Comparison of ENCODE assay signal across 25 cellular contexts in the genomic region with DNA sequence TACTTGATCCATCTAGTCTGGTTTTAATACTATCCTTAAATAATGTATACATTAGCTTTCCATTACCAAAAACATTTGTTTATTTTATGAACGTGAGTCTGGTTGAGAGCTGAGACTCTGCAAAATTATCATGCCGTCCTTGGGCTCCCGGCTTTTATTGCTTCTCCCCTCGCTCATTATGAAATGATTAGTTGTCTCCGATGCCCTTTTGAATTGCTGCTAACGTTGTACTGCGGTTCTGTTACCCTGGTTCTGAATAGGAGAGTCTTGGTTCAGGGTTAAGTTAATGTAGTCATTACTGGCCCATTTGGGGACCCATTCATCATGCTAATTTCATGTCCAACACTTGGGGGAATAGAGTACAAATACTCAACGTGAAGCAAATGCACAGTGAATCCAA. TPM values are rescaled to one million over a fixed set of nuclear protein-coding genes. Genes with fewer than 3 reads are reported as not detected.
DNase-seq lines count a peak whose midpoint lies in the region; ATAC-seq and TF ChIP-seq lines count a peak whose summit lies in the region.
"Had no signal": no experiment of that assay in that cellular context is flagged by ENCODE, and none has a peak within 500 bp of the region (broad histone marks: within the 10 kb centered on the region; RNA-seq: fewer than 3 reads in every experiment).

No MANE protein-coding gene starts in this region.

- peaks cover under 1% of the 10 kb centered on the region for H3K9me3 Mint-ChIP-seq in activated CD4-positive, alpha-beta T cell treated with anti-CD3 and anti-CD28 coated beads, Interleukin-2, amount 10 ng/mL, durations not matched to agents 7 days and 5 days
- H3K9me3 Mint-ChIP-seq: CD8-positive, alpha-beta T cell had no signal

- ATAC-seq in GM19455 (IDR thresholded peaks at IDR 0.05; ENCODE audit: unreplicated experiment) = no peak
- ATAC-seq: A549; CD8-positive, alpha-beta T cell; HCT116 had no signal

- DNase-seq in dorsolateral prefrontal cortex (no peak), foreskin melanocyte (no peak)
- DNase-seq in activated CD4-positive, alpha-beta T cell treated with anti-CD3 and anti-CD28 coated beads, Interleukin-2, amount 10 ng/mL, durations not matched to agents 7 days and 5 days = no peak
- DNase-seq: AML-193; Caco-2; CD8-positive, alpha-beta T cell; DMS79; GF-D8; NCI-H1105 treated with DMSO at 0.1 percent for 48 hours; NCI-H146; NCI-H1930; NCI-H2107; NCI-H446 treated with DMSO at 0.1 percent for 48 hours; NCI-H526; OCI-M1; Peyer's patch; SHP77 treated with DMSO at 0.1 percent for 48 hours had no signal

- TF ChIP-seq CTCF in DOHH2 (IDR thresholded peaks at IDR 0.05; ENCODE audit: low read depth, low read length, poor library complexity, severe bottlenecking) (no peak), OCI-LY1 (IDR thresholded peaks at IDR 0.05; ENCODE audit: low read length) (no peak), dorsolateral prefrontal cortex (IDR thresholded peaks at IDR 0.05 in 54 of 56, conservative IDR thresholded peaks at IDR 0.05 in 2 of 56; ENCODE audit: low read depth in 1 of 56, partially characterized antibody in 56 of 56) (no peak)

- H3F3A ChIP-seq in DOHH2 (ENCODE audit: control insufficient read depth, insufficient read depth) (peaks cover 30% of the 10 kb centered on the region), OCI-LY1 (ENCODE audit: insufficient read depth, low read length) (no peaks in the 10 kb centered on the region)

- H3K27me3 Mint-ChIP-seq in activated CD4-positive, alpha-beta T cell treated with anti-CD3 and anti-CD28 coated beads, Interleukin-2, amount 10 ng/mL, durations not matched to agents 7 days and 5 days = no peaks in the 10 kb centered on the region

- peak overlapping the region; percentile 5; the same call in 1 of the 2 replicates for H3K9ac ChIP-seq in OCI-LY1 (ENCODE audit: low read length)

- H3K9me2 ChIP-seq in DOHH2 (replicated peaks; ENCODE audit: control insufficient read depth, low read length) (no peaks in the 10 kb centered on the region), OCI-LY1 (ENCODE audit: low read depth, low read length) (no peaks in the 10 kb centered on the region)

- H3K27me3 ChIP-seq in DOHH2 (ENCODE audit: control insufficient read depth, low read length) (no peaks in the 10 kb centered on the region), OCI-LY1 (ENCODE audit: insufficient read depth, low read length) (no peaks in the 10 kb centered on the region), dorsolateral prefrontal cortex (no peaks in the 10 kb centered on the region)
- H3K27me3 ChIP-seq: Peyer's patch had no signal

- H4K20me1 ChIP-seq in DOHH2 (ENCODE audit: control insufficient read depth, insufficient read depth, low read depth, low read length) (no peaks in the 10 kb centered on the region), OCI-LY1 (ENCODE audit: insufficient read depth, low read length) (no peaks in the 10 kb centered on the region)

- POLR2A ChIA-PET in activated CD4-positive, alpha-beta T cell treated with anti-CD3 and anti-CD28 coated beads, Interleukin-2, amount 10 ng/mL, durations not matched to agents 7 days and 5 days (lab: Charles Lee) = no interaction called here

- H3K9me3 ChIP-seq in DOHH2 (ENCODE audit: control insufficient read depth, insufficient read depth, low read length) (no peaks in the 10 kb centered on the region), OCI-LY1 (ENCODE audit: low read length) (no peaks in the 10 kb centered on the region)
- H3K9me3 ChIP-seq: A549, Caco-2, Peyer's patch had no signal

- no peak overlapping the region for H2AFZ ChIP-seq in OCI-LY1 (ENCODE audit: low read length)

- H3K4me3 ChIP-seq in DOHH2 (ENCODE audit: low read length) (0 out of 2 replicates have a peak overlapping the region, but pooled peaks have one; percentile 6), OCI-LY1 (ENCODE audit: low read depth, low read length, poor library complexity, severe bottlenecking) (no peak overlapping the region), dorsolateral prefrontal cortex (peak overlapping the region in 30 of 59 donors; percentile 1 to 45 (median 18))
- H3K4me3 ChIP-seq: A549, Peyer's patch had no signal

- H3K4me2 ChIP-seq in DOHH2 (ENCODE audit: low read length) (0 out of 2 replicates have a peak overlapping the region, but pooled peaks have one; percentile 5), OCI-LY1 (ENCODE audit: low read length) (peak overlapping the region; percentile 3; the same call in 1 of the 2 replicates)
- H3K4me2 ChIP-seq: A549 had no signal

- H3K27ac ChIP-seq in DOHH2 (ENCODE audit: low read depth, low read length) (no peak overlapping the region), OCI-LY1 (ENCODE audit: low read depth, low read length, poor library complexity, severe bottlenecking) (peak overlapping the region; percentile 99), dorsolateral prefrontal cortex (peak overlapping the region in 54 of 59 donors; percentile 1 to 94 (median 79)), temporal lobe (ENCODE audit: low read depth, low read length) (peak overlapping the region; percentile 94)
- H3K27ac ChIP-seq: A549, C4-2B, HL-60, Peyer's patch had no signal

- peaks cover 69% of the 10 kb centered on the region for H3K36me3 Mint-ChIP-seq in activated CD4-positive, alpha-beta T cell treated with anti-CD3 and anti-CD28 coated beads, Interleukin-2, amount 10 ng/mL, durations not matched to agents 7 days and 5 days (ENCODE audit: low read depth)

- intact Hi-C loops in dorsolateral prefrontal cortex (cut with DNase I) = loop anchor here in 1 of 2 donors (5.0 kb wide), 1 partner anchor 46 kb away; no protein-coding TSS in a partner anchor

- no peak overlapping the region for H3K27ac Mint-ChIP-seq in activated CD4-positive, alpha-beta T cell treated with anti-CD3 and anti-CD28 coated beads, Interleukin-2, amount 10 ng/mL, durations not matched to agents 7 days and 5 days
- H3K27ac Mint-ChIP-seq: CD8-positive, alpha-beta T cell had no signal

- H3K4me1 Mint-ChIP-seq in activated CD4-positive, alpha-beta T cell treated with anti-CD3 and anti-CD28 coated beads, Interleukin-2, amount 10 ng/mL, durations not matched to agents 7 days and 5 days = peaks cover 50% of the 10 kb centered on the region

- peaks cover 41% of the 10 kb centered on the region for H3K36me3 ChIP-seq in DOHH2 (ENCODE audit: control insufficient read depth, low read length)
- H3K36me3 ChIP-seq in OCI-LY1 (ENCODE audit: insufficient read depth, low read length) = peaks cover 31% of the 10 kb centered on the region; the same call in 1 of the 2 replicates
- H3K36me3 ChIP-seq: Peyer's patch had no signal

- H3K4me3 Mint-ChIP-seq in activated CD4-positive, alpha-beta T cell treated with anti-CD3 and anti-CD28 coated beads, Interleukin-2, amount 10 ng/mL, durations not matched to agents 7 days and 5 days = no peak overlapping the region
- H3K4me3 Mint-ChIP-seq: CD8-positive, alpha-beta T cell had no signal

- H3K4me1 ChIP-seq in DOHH2 (ENCODE audit: control insufficient read depth, low read length) = peaks cover 85% of the 10 kb centered on the region
- H3K4me1 ChIP-seq in OCI-LY1 (ENCODE audit: insufficient read depth, low read length, severe bottlenecking) = peaks cover 97% of the 10 kb centered on the region
- H3K4me1 ChIP-seq: A549, Caco-2 had no signal

- CTCF ChIA-PET in activated CD4-positive, alpha-beta T cell treated with anti-CD3 and anti-CD28 coated beads, Interleukin-2, amount 10 ng/mL, durations not matched to agents 7 days and 5 days (lab: Charles Lee) = interaction anchor here (0.8 to 1.2 kb wide), 3 partner anchors 8 to 121 kb away, joined by 3 to 4 read pairs (median 3); no protein-coding TSS in a partner anchor

- H3K79me2 ChIP-seq in DOHH2 (ENCODE audit: control insufficient read depth, low read length) = peaks cover 87% of the 10 kb centered on the region
- peaks cover 54% of the 10 kb centered on the region for H3K79me2 ChIP-seq in OCI-LY1 (ENCODE audit: insufficient read depth, low read length)

RNA-seq across cellular contexts. Expression of gene XYLT1, which starts 12.8 kb away (rescaled TPM):
- total RNA-seq in dorsolateral prefrontal cortex (10 to 100 TPM; 19.0 to 51.6 (median 33.3) TPM), temporal lobe (24.1 TPM)
- 10 to 100 TPM; 46.6 to 50.1 TPM for total RNA-seq in activated CD4-positive, alpha-beta T cell treated with anti-CD3 and anti-CD28 coated beads, Interleukin-2, amount 10 ng/mL, durations not matched to agents 7 days and 5 days
